In the genomic region with DNA sequence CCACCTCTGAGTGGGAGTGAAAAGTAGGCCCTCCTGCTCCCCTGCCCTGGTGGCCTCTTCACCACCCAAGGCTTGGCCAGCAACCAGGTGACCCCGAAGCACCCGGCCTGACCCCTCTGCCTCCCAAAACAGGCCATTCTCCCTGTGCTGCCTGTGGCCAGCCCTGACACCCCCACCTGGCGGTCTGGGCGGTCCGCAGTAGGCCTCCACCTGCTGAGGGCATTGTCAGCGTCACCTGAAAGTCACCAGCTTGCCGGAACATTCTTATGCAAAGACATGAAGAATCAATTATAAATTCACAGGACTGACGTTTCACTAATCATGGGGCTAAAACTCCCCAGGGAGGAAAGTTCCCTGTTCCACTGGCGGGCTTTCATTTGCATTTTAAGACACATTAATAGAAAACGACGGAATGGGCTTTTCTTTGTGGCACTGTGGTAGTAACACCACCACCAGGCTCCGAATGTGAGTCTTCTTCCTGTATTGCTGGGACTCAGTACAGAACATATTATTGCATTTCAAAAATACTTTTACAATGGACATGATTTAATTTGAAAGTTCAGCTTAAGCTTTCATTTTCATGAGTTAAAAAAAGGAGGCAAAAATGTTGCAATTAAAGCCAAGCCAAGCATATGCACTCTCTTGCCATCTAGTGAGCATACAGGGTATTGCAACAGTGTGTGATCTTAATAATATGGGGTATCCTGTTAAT, we compare ENCODE assay signal across 9 cellular contexts. TPM values are rescaled to one million over a fixed set of nuclear protein-coding genes. Genes with fewer than 3 reads are reported as not detected.
DNase-seq lines count a peak whose midpoint lies in the region; ATAC-seq and TF ChIP-seq lines count a peak whose summit lies in the region.
"Had no signal": no experiment of that assay in that cellular context is flagged by ENCODE, and none has a peak within 500 bp of the region (broad histone marks: within the 10 kb centered on the region; RNA-seq: fewer than 3 reads in every experiment).

No MANE protein-coding gene starts in this region.

- TF ChIP-seq EP300 in transverse colon (IDR thresholded peaks at IDR 0.05; ENCODE audit: low read depth) = no peak

- intact Hi-C loops in PC-9 (cut with micrococcal nuclease; ENCODE audit: unreplicated experiment) (no loop called here), colonic mucosa (cut with DNase I) (loop anchor here (5.0 kb wide), 1 partner anchor 40 kb away; no protein-coding TSS in a partner anchor), lower lobe of right lung (cut with DNase I) (no loop called here), transverse colon (cut with DNase I; ENCODE audit: low total_unique reads) (no loop called here)

- no peaks in the 10 kb centered on the region for H3K36me3 ChIP-seq in PC-9 (ENCODE audit: low read depth)
- no peaks in the 10 kb centered on the region for H3K36me3 ChIP-seq in colonic mucosa
- H3K36me3 ChIP-seq in lower lobe of right lung = peaks cover 88% of the 10 kb centered on the region
- peaks cover 0 to 8% (median 3%) of the 10 kb centered on the region in 4 donors for H3K36me3 ChIP-seq in transverse colon

- BruUV-seq in PC-9 (replicated peaks; lab: Mats Ljungman, UMichigan) = no TSS peak

- no peaks in the 10 kb centered on the region for H3K9me2 ChIP-seq in PC-9 (ENCODE audit: insufficient read depth)

- no peaks in the 10 kb centered on the region for H3K79me2 ChIP-seq in PC-9 (ENCODE audit: low read depth)

- no peaks in the 10 kb centered on the region for H3K27me3 ChIP-seq in PC-9 (ENCODE audit: insufficient read depth, low read depth)
- H3K27me3 ChIP-seq in colonic mucosa = no peaks in the 10 kb centered on the region
- no peaks in the 10 kb centered on the region for H3K27me3 ChIP-seq in lower lobe of right lung (ENCODE audit: low read depth)
- no peaks in the 10 kb centered on the region for H3K27me3 ChIP-seq in transverse colon
- H3K27me3 ChIP-seq: SJCRH30 had no signal

- POLR2A ChIA-PET in PC-9 (lab: Charles Lee; ENCODE audit: unreplicated experiment) = no interaction called here

- H3K4me1 ChIP-seq in PC-9 (replicated peaks; ENCODE audit: insufficient read depth) (peaks cover 14% of the 10 kb centered on the region), colonic mucosa (no peaks in the 10 kb centered on the region), lower lobe of right lung (peaks cover 7% of the 10 kb centered on the region), transverse colon (peaks cover 0 to 4% (median 2%) of the 10 kb centered on the region in 4 donors)

- ATAC-seq in GM21576 (IDR thresholded peaks at IDR 0.05; ENCODE audit: unreplicated experiment) (peak; percentile 70), lower lobe of right lung (peak; percentile 38 to 50)

- TF ChIP-seq POLR2A in transverse colon (IDR thresholded peaks at IDR 0.05) = no peak

- TF ChIP-seq CTCF in PC-9 (conservative IDR thresholded peaks at IDR 0.05) (peak; percentile 95), colonic mucosa (IDR thresholded peaks at IDR 0.05) (peak; percentile 95), lower lobe of right lung (IDR thresholded peaks at IDR 0.05) (peak; percentile 89), transverse colon (IDR thresholded peaks at IDR 0.05) (peak; percentile 85 to 97 (median 90))

- H4K20me1 ChIP-seq in PC-9 (ENCODE audit: insufficient read depth) = peaks cover 10% of the 10 kb centered on the region; the same call in 1 of the 2 replicates

- H3K9me3 ChIP-seq in PC-9 (ENCODE audit: insufficient read depth, low read depth) (no peaks in the 10 kb centered on the region), colonic mucosa (no peaks in the 10 kb centered on the region), lower lobe of right lung (no peaks in the 10 kb centered on the region), transverse colon (no peaks in the 10 kb centered on the region)
- H3K9me3 ChIP-seq: SJCRH30 had no signal

- H3K4me3 ChIP-seq in PC-9 = no peak overlapping the region
- no peak overlapping the region for H3K4me3 ChIP-seq in colonic mucosa
- no peak overlapping the region for H3K4me3 ChIP-seq in lower lobe of right lung
- no peak overlapping the region for H3K4me3 ChIP-seq in transverse colon
- H3K4me3 ChIP-seq: SJCRH30 had no signal

- H3K4me2 ChIP-seq in PC-9 = no peak overlapping the region

- 54 to 65% methylated on average over 9 to 12 of the region's 12 CpGs for WGBS in transverse colon (ENCODE audit: low coverage in 1 of 2), 2 donors

- no peak overlapping the region for H2AFZ ChIP-seq in PC-9

- H3K27ac ChIP-seq in PC-9 (no peak overlapping the region), colonic mucosa (no peak overlapping the region), lower lobe of right lung (peak overlapping the region; percentile 20), transverse colon (peak overlapping the region in 1 of 4 donors; percentile 65)
- H3K27ac ChIP-seq: SJCRH30 had no signal

- peaks cover 15% of the 10 kb centered on the region; the same call in 1 of the 2 replicates for H3F3A ChIP-seq in PC-9 (ENCODE audit: insufficient read depth, low read depth)

- DNase-seq in A172 (ENCODE audit: low spot score) (peak; percentile 56), Daoy (ENCODE audit: low read depth) (peak; percentile 55), HT-29 (ENCODE audit: low spot score) (peak; percentile 85), PC-9 (peak; percentile 23 to 41), colonic mucosa (no peak), lower lobe of right lung (peak; percentile 25), transverse colon (no peak)

- no peak overlapping the region for H3K9ac ChIP-seq in colonic mucosa (ENCODE audit: low read depth in 2 of 2, low read length in 2 of 2)

- CTCF ChIA-PET in PC-9 (lab: Charles Lee) = no interaction called here

- in situ Hi-C loops in transverse colon (cut with MboI; ENCODE audit: low pct_ligation_motif_present in 1 of 4, low pct_unique_long_range_greater_than_20kb in 1 of 4, low sequenced_read_pairs in 3 of 4) = no loop called here

RNA-seq across cellular contexts. Expression of gene ADI1, which starts 57.4 kb away (rescaled TPM):
- total RNA-seq in A172 (2014; rRNA removed; shearing (Covaris generic)) = 70.9 and 102 TPM in 2 replicates
- 62.3 and 70.8 TPM in 2 replicates for total RNA-seq in Daoy (2014; rRNA removed; shearing (Covaris generic))
- 41.7 and 47.4 TPM in 2 replicates for total RNA-seq in HT-29 (2014; rRNA removed; shearing (Covaris generic))
- total RNA-seq in PC-9 (2021) = 54.5 and 72.2 TPM in 2 replicates
- 10 to 100 TPM; 83.2 to 83.5 TPM for total RNA-seq in colonic mucosa
- 60.2 TPM for total RNA-seq in lower lobe of right lung
- 100 to 1,000 TPM in 1 of 4 donors, 10 to 100 TPM in 3; 44.1 to 110 (median 78.1) TPM for total RNA-seq in transverse colon

Comparison
In these comparisons a context has a peak if more than half of its experiments do, and no peak if none do; other contexts are left out.
1. DNase-seq: peak in A172 (single experiment), Daoy (single experiment), HT-29 (single experiment), PC-9 (2 of 2) and lower lobe of right lung (single experiment); none in colonic mucosa (single experiment) and transverse colon (single experiment).
2. Peak in every context shown above with its lines, with median percentiles within 50 percentile points of each other: CTCF ChIP-seq.